ENCODE assay signal across 18 cellular contexts in genomic region chr4:39341075-39341725, GRCh38. TPM values are rescaled to one million over a fixed set of nuclear protein-coding genes. Genes with fewer than 3 reads are reported as not detected.
DNase-seq lines count a peak whose midpoint lies in the region; FAIRE-seq and TF ChIP-seq lines count a peak whose summit lies in the region.
"Had no signal": no experiment of that assay in that cellular context is flagged by ENCODE, and none has a peak within 500 bp of the region (broad histone marks: within the 10 kb centered on the region; RNA-seq: fewer than 3 reads in every experiment).

No MANE protein-coding gene starts in this region.

- intact Hi-C loops in adrenal gland (cut with DNase I) = no loop called here

- H3K36me3 ChIP-seq in adrenal gland (replicated peaks in 1 of 2) = peaks cover 0 to 8% of the 10 kb centered on the region in 2 donors

- no peak for TF ChIP-seq CTCF in adrenal gland (IDR thresholded peaks at IDR 0.05)
- TF ChIP-seq CTCF in mesothelial cell of epicardium (IDR thresholded peaks at IDR 0.05; ENCODE audit: unreplicated experiment) = no peak

- no peak overlapping the region for H3K4me3 Mint-ChIP-seq in mesothelial cell of epicardium
- H3K4me3 Mint-ChIP-seq: brain; CD4-positive, CD25-positive, alpha-beta regulatory T cell; nephron had no signal

- H3K27me3 Mint-ChIP-seq in mesothelial cell of epicardium (ENCODE audit: low read depth) = no peaks in the 10 kb centered on the region
- H3K27me3 Mint-ChIP-seq: brain; CD4-positive, CD25-positive, alpha-beta regulatory T cell had no signal

- no peaks in the 10 kb centered on the region for H3K9me3 ChIP-seq in adrenal gland (replicated peaks in 1 of 3)
- H3K9me3 ChIP-seq: A549, left ventricle myocardium inferior had no signal

- H3K9me3 Mint-ChIP-seq in mesothelial cell of epicardium = peaks cover 5% of the 10 kb centered on the region
- H3K9me3 Mint-ChIP-seq: brain; CD4-positive, CD25-positive, alpha-beta regulatory T cell; nephron had no signal

- peak overlapping the region in 4 of 5 donors; percentile 30 to 69 (median 60) for H3K27ac ChIP-seq in adrenal gland
- H3K27ac ChIP-seq: A549, left ventricle myocardium inferior had no signal

- WGBS in adrenal gland, 4 donors = 60 to 67% (median 63%) methylated on average over 8 of the region's 8 CpGs

- peak overlapping the region in 1 of 4 donors; percentile 18 for H3K4me3 ChIP-seq in adrenal gland
- H3K4me3 ChIP-seq: A549, left ventricle myocardium inferior had no signal

- TF ChIP-seq POLR2A in adrenal gland (IDR thresholded peaks at IDR 0.05) (peak in 1 of 2 donors; percentile 9), H54 (IDR thresholded peaks at IDR 0.05; ENCODE audit: low read depth, low read length) (no peak)

- no peak for FAIRE-seq in H54 (lab: Jason Lieb, UNC)
- FAIRE-seq: A549 had no signal

- H3K4me1 ChIP-seq in adrenal gland (replicated peaks in 1 of 2) = peaks cover 3 to 39% of the 10 kb centered on the region in 2 donors

- peak overlapping the region; percentile 37 for H3K27ac Mint-ChIP-seq in mesothelial cell of epicardium
- H3K27ac Mint-ChIP-seq: brain had no signal

- peak; percentile 42 for DNase-seq in NCI-H1436 treated with DMSO at 0.1 percent for 48 hours (lab: John Stamatoyannopoulos, UW)
- no peak for DNase-seq in NCI-H1436 (lab: John Stamatoyannopoulos, UW)
- DNase-seq in NCI-H2029 (lab: John Stamatoyannopoulos, UW) = peak; percentile 53
- peak; percentile 38 to 74 (median 59) for DNase-seq in adrenal gland
- DNase-seq in mesothelial cell of epicardium (ENCODE audit: low spot score in 2 of 2, unreplicated experiment in 2 of 2) = no peak
- DNase-seq in NCI-H446 treated with DMSO at 0.1 percent for 48 hours (lab: John Stamatoyannopoulos, UW) = no peak
- no peak for DNase-seq in H54 (ENCODE audit: insufficient read length, low spot score)
- no peak for DNase-seq in Ammon's horn (ENCODE audit: low spot score)
- DNase-seq: CD4-positive, CD25-positive, alpha-beta regulatory T cell; dermis blood vessel endothelial cell; KG1; left ventricle myocardium inferior; NCI-H1417 treated with DMSO at 0.1 percent for 48 hours; retina; SHP77 treated with DMSO at 0.1 percent for 48 hours had no signal

- H3K36me3 Mint-ChIP-seq in mesothelial cell of epicardium = peaks cover 30% of the 10 kb centered on the region

- H3K4me1 Mint-ChIP-seq in mesothelial cell of epicardium = no peaks in the 10 kb centered on the region
- H3K4me1 Mint-ChIP-seq: brain, nephron had no signal

- H3K27me3 ChIP-seq in adrenal gland = no peaks in the 10 kb centered on the region

RNA-seq across cellular contexts. Expression of gene RFC1, which starts 25.0 kb away (rescaled TPM):
- 100 to 1,000 TPM in 1 of 8 donors, 10 to 100 TPM in 7; 32.5 to 137 (median 52.6) TPM for total RNA-seq in adrenal gland
- 10 to 100 TPM; 13.0 to 96.5 (median 16.0) TPM for polyA plus RNA-seq in adrenal gland
- 53.7 to 58.0 TPM (median 55.0 TPM) in 3 replicates for total RNA-seq in mesothelial cell of epicardium

Comparison
In these comparisons a context has a peak if more than half of its experiments do, and no peak if none do; other contexts are left out.
1. DNase-seq: peak in NCI-H1436 treated with DMSO at 0.1 percent for 48 hours (single experiment), NCI-H2029 (single experiment) and adrenal gland (7 of 7); none in NCI-H1436 (single experiment), mesothelial cell of epicardium (0 of 2), NCI-H446 treated with DMSO at 0.1 percent for 48 hours (single experiment), H54 (single experiment) and Ammon's horn (single experiment).